30 cellular contexts compared by ENCODE assay signal in the genomic region with DNA sequence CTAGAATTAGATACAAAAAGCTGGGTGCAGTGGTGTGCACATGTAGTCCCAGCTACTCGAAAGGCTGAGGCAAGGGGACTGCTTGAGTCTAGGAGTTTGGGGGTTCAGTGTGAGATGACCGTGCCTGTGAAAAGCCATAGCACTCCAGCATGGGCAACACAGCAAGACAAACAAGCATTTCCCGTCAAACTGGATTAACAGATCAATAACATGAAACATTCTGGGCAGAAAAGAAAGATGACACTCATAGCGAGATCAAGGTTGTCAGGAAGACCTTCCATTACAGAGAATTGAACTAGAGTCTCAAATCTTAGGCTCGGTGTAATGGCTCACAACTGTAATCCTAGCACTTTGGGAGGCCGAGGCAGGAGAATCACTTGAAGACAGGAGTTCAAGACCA.
"Had no signal": no experiment of that assay in that cellular context is flagged by ENCODE, and none has a peak within 500 bp of the region (broad histone marks: within the 10 kb centered on the region; RNA-seq: fewer than 3 reads in every experiment).

No MANE protein-coding gene starts in this region.

- H3K27me3 Mint-ChIP-seq: memory B cell; progenitor cell of endocrine pancreas; stimulated activated memory B cell treated with anti-CD40 and anti-IgM and Interleukin-4, amounts not matched to agents 10 μg/mL and 1 μg/mL and 100 μg/mL, for 72 hours had no signal

- H3K36me3 ChIP-seq: uterus had no signal

- FAIRE-seq: colon, endothelial cell of umbilical vein, pancreas had no signal

- H3K9me3 ChIP-seq: esophagus muscularis mucosa, neutrophil, pancreas, testis, tibial nerve, upper lobe of right lung, uterus had no signal

- H3K27ac Mint-ChIP-seq: immature natural killer cell; memory B cell; natural killer cell; stimulated activated memory B cell treated with anti-CD40 and anti-IgM and Interleukin-4, amounts not matched to agents 10 μg/mL and 1 μg/mL and 100 μg/mL, for 72 hours had no signal

- H3K9me3 Mint-ChIP-seq: immature natural killer cell; memory B cell; natural killer cell; neural crest cell; stimulated activated memory B cell treated with anti-CD40 and anti-IgM and Interleukin-4, amounts not matched to agents 10 μg/mL and 1 μg/mL and 100 μg/mL, for 72 hours had no signal

- H3K4me1 Mint-ChIP-seq: neural crest cell; stimulated activated memory B cell treated with anti-CD40 and anti-IgM and Interleukin-4, amounts not matched to agents 10 μg/mL and 1 μg/mL and 100 μg/mL, for 72 hours had no signal

- ATAC-seq: left colon; left ventricle myocardium superior; natural killer cell; pancreas; sciatic nerve; stimulated activated memory B cell treated with anti-CD40 and anti-IgM and Interleukin-4, amounts not matched to agents 10 μg/mL and 1 μg/mL and 100 μg/mL, for 72 hours; stimulated activated naive CD8-positive, alpha-beta T cell treated with anti-CD3 and anti-CD28 coated beads, Interleukin-15, Interleukin-2, amounts not matched to agents 100 U/mL and 50 U/mL, for 24 hours; upper lobe of right lung had no signal

- H3K4me1 ChIP-seq: esophagus muscularis mucosa, pancreas, testis, tibial nerve, upper lobe of right lung, uterus had no signal

- DNase-seq: dorsolateral prefrontal cortex; effector CD4-positive, alpha-beta T cell; foreskin melanocyte; hypothalamus; immature natural killer cell; islet precursor cell; kidney glomerular epithelial cell; left colon; left ventricle myocardium superior; natural killer cell; pancreas; stimulated activated CD4-positive, alpha-beta T cell treated with anti-CD3 and anti-CD28 coated beads, Interleukin-2, amount 100 ng/mL, for 24 hours; stimulated activated CD4-positive, alpha-beta T cell treated with anti-CD3 and anti-CD28 coated beads, Interleukin-4, amount 100 ng/mL, for 24 hours; stimulated activated naive CD8-positive, alpha-beta T cell treated with anti-CD3 and anti-CD28 coated beads, Interleukin-15, Interleukin-2, amounts not matched to agents 100 U/mL and 50 U/mL, for 24 hours; substantia nigra; testis; upper lobe of right lung; uterus had no signal

- H3K4me3 Mint-ChIP-seq: immature natural killer cell; memory B cell; natural killer cell; neural crest cell; stimulated activated memory B cell treated with anti-CD40 and anti-IgM and Interleukin-4, amounts not matched to agents 10 μg/mL and 1 μg/mL and 100 μg/mL, for 72 hours had no signal

- H3K27ac ChIP-seq: dorsolateral prefrontal cortex, esophagus muscularis mucosa, neutrophil, pancreas, testis, tibial nerve, upper lobe of right lung, uterus had no signal

- H3K4me3 ChIP-seq: dorsolateral prefrontal cortex, esophagus muscularis mucosa, lung, pancreas, smooth muscle cell, testis, tibial nerve, upper lobe of right lung, uterus had no signal

- H3K4me2 ChIP-seq: smooth muscle cell had no signal

- H3K27me3 ChIP-seq: dorsolateral prefrontal cortex, esophagus muscularis mucosa, neutrophil, pancreas, testis, tibial nerve, upper lobe of right lung, uterus had no signal
